ENCODE assay signal across 9 cellular contexts in the genomic region with DNA sequence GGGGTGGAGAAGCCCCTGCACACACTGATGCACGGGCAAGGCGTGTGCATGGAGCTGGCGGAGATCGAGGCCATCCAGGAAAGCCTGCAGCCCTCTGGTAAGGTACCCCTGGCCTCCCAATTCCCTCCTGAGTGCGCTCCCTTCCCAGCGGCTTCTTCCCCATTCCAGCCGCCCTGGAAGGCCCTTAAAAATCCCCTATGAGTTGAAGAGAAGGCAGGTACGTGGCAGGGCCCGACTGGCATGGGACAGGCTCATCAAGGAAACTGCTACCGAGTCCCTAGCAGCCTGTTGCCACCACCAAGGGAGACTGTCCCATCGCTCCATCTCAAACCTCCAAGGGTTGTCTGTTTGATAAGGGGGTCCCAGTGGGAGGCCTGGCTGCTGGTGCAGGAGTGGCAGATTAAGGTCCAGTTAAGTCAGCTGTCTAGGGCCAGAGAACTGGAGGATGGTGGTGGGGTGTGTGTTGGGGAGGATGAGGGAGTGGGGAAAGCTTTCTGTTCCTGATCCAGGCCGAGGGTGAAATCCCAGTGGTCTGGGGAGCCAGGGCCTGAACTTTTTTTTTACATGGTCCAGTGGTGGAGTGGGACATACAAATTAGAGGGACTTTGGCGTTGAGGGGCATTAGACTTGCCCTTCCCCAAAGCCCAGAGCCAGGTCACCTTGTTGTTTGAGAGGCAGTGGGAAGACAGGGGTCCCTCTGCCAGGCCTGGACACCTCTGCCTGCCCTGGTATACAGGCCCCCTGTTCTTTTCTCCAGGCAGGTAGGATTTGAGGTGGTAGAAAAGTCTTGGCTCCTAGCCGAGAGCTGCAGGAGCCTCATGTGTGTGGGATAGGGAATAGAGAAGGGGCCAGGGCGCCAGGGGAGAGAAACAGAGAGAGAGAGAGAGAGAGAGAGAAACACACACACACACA. TPM values are rescaled to one million over a fixed set of nuclear protein-coding genes. Genes with fewer than 3 reads are reported as not detected.
DNase-seq lines count a peak whose midpoint lies in the region; TF ChIP-seq lines count a peak whose summit lies in the region.
"Had no signal": no experiment of that assay in that cellular context is flagged by ENCODE, and none has a peak within 500 bp of the region (broad histone marks: within the 10 kb centered on the region; RNA-seq: fewer than 3 reads in every experiment).

No MANE protein-coding gene starts in this region.

- peaks cover 28 to 55% (median 31%) of the 10 kb centered on the region in 3 donors for H3K27me3 Mint-ChIP-seq in CD14-positive monocyte (ENCODE audit: low read depth in 3 of 3)
- no peaks in the 10 kb centered on the region for H3K27me3 Mint-ChIP-seq in chondrocyte (ENCODE audit: low read depth)

- H3K36me3 ChIP-seq in KMS-11 (ENCODE audit: insufficient read depth) (no peaks in the 10 kb centered on the region), mucosa of stomach (ENCODE audit: control insufficient read depth, insufficient read depth, low read length) (no peaks in the 10 kb centered on the region)
- H3K36me3 ChIP-seq: neutrophil had no signal

- H4K20me1 ChIP-seq in KMS-11 (ENCODE audit: insufficient read depth) = no peaks in the 10 kb centered on the region

- H3K9ac ChIP-seq in KMS-11 = no peak overlapping the region
- peak overlapping the region; percentile 85 for H3K9ac ChIP-seq in mucosa of stomach (ENCODE audit: low read length)

- H3K4me3 ChIP-seq in KMS-11 (IDR thresholded peaks at IDR 0.05; ENCODE audit: insufficient read depth, low read depth, low read length) = no peak overlapping the region
- peak overlapping the region; percentile 87 for H3K4me3 ChIP-seq in mucosa of stomach (ENCODE audit: low read length)

- DNase-seq in CD14-positive monocyte (ENCODE audit: low spot score) (no peak), chondrocyte (ENCODE audit: low spot score) (no peak), NAMALWA (ENCODE audit: low spot score) (no peak), GM19238 (ENCODE audit: insufficient read length, low spot score) (no peak), HuH-7.5 (ENCODE audit: low spot score) (no peak), occipital lobe (lab: John Stamatoyannopoulos, UW) (no peak)

- peak overlapping the region; percentile 61 for H3K4me2 ChIP-seq in KMS-11

- peak overlapping the region; percentile 66 to 85 for H3K4me3 Mint-ChIP-seq in CD14-positive monocyte
- H3K4me3 Mint-ChIP-seq in chondrocyte (ENCODE audit: unreplicated experiment) = peak overlapping the region; percentile 81

- H3K4me1 Mint-ChIP-seq in CD14-positive monocyte = peaks cover 39% of the 10 kb centered on the region
- H3K4me1 Mint-ChIP-seq in chondrocyte (ENCODE audit: low read depth) = peaks cover 58% of the 10 kb centered on the region

- TF ChIP-seq CTCF in CD14-positive monocyte (IDR thresholded peaks at IDR 0.05) (peak; percentile 29), KMS-11 (conservative IDR thresholded peaks at IDR 0.05; ENCODE audit: low read depth, low read length) (no peak; the same call in none of the 2 replicates), chondrocyte (IDR thresholded peaks at IDR 0.05) (peak; percentile 34)

- H3K9me3 Mint-ChIP-seq in CD14-positive monocyte (no peaks in the 10 kb centered on the region), chondrocyte (ENCODE audit: low read depth) (no peaks in the 10 kb centered on the region)

- H3K36me3 Mint-ChIP-seq in CD14-positive monocyte (peaks cover 0 to 2% of the 10 kb centered on the region in 2 donors), chondrocyte (ENCODE audit: low read depth) (peaks cover 6% of the 10 kb centered on the region)

- 0 out of 2 replicates have a peak overlapping the region, but pooled peaks have one; percentile 45 for H2AFZ ChIP-seq in KMS-11 (ENCODE audit: low read depth)

- peak overlapping the region in 4 of 7 donors; percentile 21 to 41 (median 40) for H3K27ac Mint-ChIP-seq in CD14-positive monocyte
- peak overlapping the region; percentile 94 for H3K27ac Mint-ChIP-seq in chondrocyte (ENCODE audit: unreplicated experiment)

- intact Hi-C loops in CD14-positive monocyte (cut with micrococcal nuclease) = loop anchor here in 1 of 2 donors (5.0 kb wide), 1 partner anchor 88 kb away; no protein-coding TSS in a partner anchor

- no peaks in the 10 kb centered on the region for H3K9me3 ChIP-seq in mucosa of stomach (ENCODE audit: control insufficient read depth, low read length)
- H3K9me3 ChIP-seq: neutrophil had no signal

- no peaks in the 10 kb centered on the region for H3K79me2 ChIP-seq in KMS-11 (ENCODE audit: insufficient read depth, low read depth)

- H3K4me1 ChIP-seq in KMS-11 (ENCODE audit: low read depth, poor library complexity, severe bottlenecking) (peaks cover 31% of the 10 kb centered on the region), mucosa of stomach (ENCODE audit: control insufficient read depth, insufficient read depth, low read length) (peaks cover 52% of the 10 kb centered on the region)

- H3K27ac ChIP-seq in KMS-11 = no peak overlapping the region
- H3K27ac ChIP-seq: neutrophil had no signal

- H3K27me3 ChIP-seq in KMS-11 (ENCODE audit: insufficient read depth, low read depth) (peaks cover 64% of the 10 kb centered on the region), mucosa of stomach (ENCODE audit: control insufficient read depth, insufficient read depth, low read length) (no peaks in the 10 kb centered on the region)

RNA-seq across cellular contexts. Expression of gene IGFBP4, which starts 1.0 kb away (rescaled TPM):
- polyA plus RNA-seq in CD14-positive monocyte = under 1 TPM in 1 of 2 donors, not detected in 1; 0.15 TPM
- total RNA-seq in chondrocyte = 351 to 496 TPM (median 486 TPM) in 3 replicates
- total RNA-seq in occipital lobe = 15.4 TPM

RNA-seq across cellular contexts. Expression of gene TOP2A, which starts 26.5 kb away (rescaled TPM):
- polyA plus RNA-seq in CD14-positive monocyte = under 1 TPM; 0.28 to 0.94 TPM
- 24.6 to 28.2 TPM (median 27.8 TPM) in 3 replicates for total RNA-seq in chondrocyte
- 24.0 TPM for total RNA-seq in occipital lobe

RNA-seq across cellular contexts. Expression of gene TNS4, which starts 57.2 kb away (rescaled TPM):
- polyA plus RNA-seq in CD14-positive monocyte = not detected
- total RNA-seq in chondrocyte (0.39 TPM in 1 of 3 replicates, not detected in the others), occipital lobe (not detected)

Comparison
In these comparisons a context has a peak if more than half of its experiments do, and no peak if none do; other contexts are left out.
1. RNA of gene IGFBP4, which starts 1.0 kb away (total RNA-seq): 351 to 496 TPM in chondrocyte; 15.4 TPM in occipital lobe (single experiment); every median in the first group is over 10 times any median in the second.